ENCODE assay signal across 10 cellular contexts in the genomic region with DNA sequence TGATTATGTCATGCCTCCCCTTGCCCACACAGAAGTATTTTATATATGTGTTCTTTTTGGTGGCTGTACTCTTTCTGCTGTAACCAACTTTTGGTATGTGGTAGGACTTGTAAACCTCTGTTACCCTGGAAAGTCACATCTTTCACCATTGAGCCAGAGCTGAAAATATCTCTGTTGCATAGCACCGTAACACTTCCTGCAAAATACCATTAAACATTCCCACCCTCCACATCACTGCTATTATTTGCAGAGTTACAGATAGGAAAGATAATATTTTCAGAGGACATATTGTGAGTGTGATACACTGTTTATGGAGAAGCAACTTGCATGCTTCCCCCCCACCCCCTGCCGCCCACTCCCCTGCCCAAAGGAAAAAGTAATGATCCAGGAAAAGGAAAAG. TPM values are rescaled to one million over a fixed set of nuclear protein-coding genes. Genes with fewer than 3 reads are reported as not detected.
DNase-seq lines count a peak whose midpoint lies in the region; ATAC-seq and TF ChIP-seq lines count a peak whose summit lies in the region.
"Had no signal": no experiment of that assay in that cellular context is flagged by ENCODE, and none has a peak within 500 bp of the region (broad histone marks: within the 10 kb centered on the region; RNA-seq: fewer than 3 reads in every experiment).

No MANE protein-coding gene starts in this region.

- TF ChIP-seq CTCF in VCaP (conservative IDR thresholded peaks at IDR 0.05) = no peak
- TF ChIP-seq CTCF in heart left ventricle (IDR thresholded peaks at IDR 0.05) = no peak
- no peak for TF ChIP-seq CTCF in sigmoid colon (IDR thresholded peaks at IDR 0.05)

- TF ChIP-seq EP300 in sigmoid colon (IDR thresholded peaks at IDR 0.05) = no peak

- DNase-seq in Daoy (ENCODE audit: low read depth) (peak; percentile 27), heart left ventricle (no peak), sigmoid colon (no peak), NOMO-1 treated with dmso at 0.1 percent for 144 hours (lab: John Stamatoyannopoulos, UW; ENCODE audit: unreplicated experiment) (no peak), anterior cingulate cortex (lab: John Stamatoyannopoulos, UW) (no peak)
- DNase-seq: activated CD4-positive, CD25-positive, alpha-beta regulatory T cell; NCI-H2029; OCI-M1 had no signal

- no peak overlapping the region for H3K4me3 ChIP-seq in heart left ventricle
- H3K4me3 ChIP-seq in sigmoid colon = no peak overlapping the region

- H3K9me3 ChIP-seq in heart left ventricle (no peaks in the 10 kb centered on the region), sigmoid colon (no peaks in the 10 kb centered on the region)

- peaks cover 0 to 27% (median 22%) of the 10 kb centered on the region in 9 donors for H3K36me3 ChIP-seq in heart left ventricle
- peaks cover 0 to 22% (median 3%) of the 10 kb centered on the region in 4 donors for H3K36me3 ChIP-seq in sigmoid colon

- peak; percentile 69 to 93 (median 80) for ATAC-seq in heart left ventricle
- ATAC-seq in HG02623 (IDR thresholded peaks at IDR 0.05; ENCODE audit: unreplicated experiment) = no peak

- intact Hi-C loops in heart left ventricle (cut with DNase I) = loop anchor here in 1 of 10 donors (5.0 kb wide), 1 partner anchor 45 kb away; the partner anchor contains the start of gene CAB39
- intact Hi-C loops in sigmoid colon (cut with DNase I) = no loop called here

- H3K4me1 ChIP-seq in heart left ventricle (peaks cover 0 to 53% (median 36%) of the 10 kb centered on the region in 12 donors), sigmoid colon (peaks cover 0 to 46% (median 36%) of the 10 kb centered on the region in 4 donors)

- TF ChIP-seq POLR2A in heart left ventricle (IDR thresholded peaks at IDR 0.05) = no peak
- TF ChIP-seq POLR2A in sigmoid colon (IDR thresholded peaks at IDR 0.05) = no peak

- 43 to 55% (median 50%) methylated on average over 2 of the region's 2 CpGs for WGBS in heart left ventricle, 4 donors
- WGBS in sigmoid colon, 2 donors = 52 to 70% methylated on average over 2 of the region's 2 CpGs

- H3K27me3 ChIP-seq in heart left ventricle (no peaks in the 10 kb centered on the region), sigmoid colon (no peaks in the 10 kb centered on the region)

- peak overlapping the region; percentile 41 for H3K27ac ChIP-seq in VCaP
- H3K27ac ChIP-seq in heart left ventricle = peak overlapping the region; percentile 12 to 77 (median 50)
- peak overlapping the region in 3 of 4 donors; percentile 8 to 70 (median 53) for H3K27ac ChIP-seq in sigmoid colon

RNA-seq across cellular contexts. Expression of gene CAB39, which starts 44.8 kb away (rescaled TPM):
- 72.1 and 76.8 TPM in 2 replicates for total RNA-seq in Daoy (2014; rRNA removed; shearing (Covaris generic))
- 10 to 100 TPM; 64.3 to 99.2 (median 84.8) TPM for total RNA-seq in heart left ventricle
- 10 to 100 TPM; 28.6 to 48.7 TPM for polyA plus RNA-seq in heart left ventricle
- total RNA-seq in sigmoid colon = 10 to 100 TPM; 63.7 to 77.9 (median 73.4) TPM
- 100 to 1,000 TPM in 1 of 3 donors, 10 to 100 TPM in 2; 60.2 to 128 (median 70.9) TPM for polyA plus RNA-seq in sigmoid colon
